Comparison of ENCODE assay signal across 21 cellular contexts in the genomic region with DNA sequence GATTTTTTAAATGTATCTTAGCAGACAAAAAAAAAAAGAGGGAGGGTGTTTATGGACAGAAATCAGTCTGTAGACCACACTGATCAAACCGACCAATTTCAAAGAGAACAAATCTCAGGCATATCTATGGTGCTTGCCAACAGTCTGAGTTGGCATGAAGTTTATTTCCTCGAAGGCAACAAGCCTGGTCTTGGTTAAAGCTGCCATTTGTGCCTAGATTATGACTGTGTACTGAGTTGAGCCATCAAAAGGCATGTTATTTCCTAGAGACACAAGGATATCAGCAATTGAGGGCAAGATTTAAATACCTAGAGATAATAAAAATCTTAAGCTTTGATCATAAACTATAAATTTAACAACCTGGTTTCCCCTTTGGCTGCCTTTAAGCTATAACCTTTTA.
"Had no signal": no experiment of that assay in that cellular context is flagged by ENCODE, and none has a peak within 500 bp of the region (broad histone marks: within the 10 kb centered on the region; RNA-seq: fewer than 3 reads in every experiment).

No MANE protein-coding gene starts in this region.

- H3K9me3 Mint-ChIP-seq: dendritic cell treated with granulocyte-macrophage colony-stimulating factor and Interleukin-4, amounts not matched to agents 40 ng/mL and 50 ng/mL, for 4 days; effector memory CD8-positive, alpha-beta T cell; natural killer cell treated with Interleukin-12 subunit alpha and Interleukin-12 subunit beta and Interleukin-15 and Interleukin-18, amount 100 ng/mL, for 72 hours; stimulated activated naive B cell treated with anti-CD40 and anti-IgM and Interleukin-4, amounts not matched to agents 10 μg/mL and 1 μg/mL and 100 μg/mL, for 72 hours; stimulated activated naive CD8-positive, alpha-beta T cell treated with anti-CD3 and anti-CD28 coated beads, Interleukin-15, amount 100 ng/mL, for 72 hours had no signal

- H3K4me1 ChIP-seq: right atrium auricular region, testis, upper lobe of right lung had no signal

- H3K27me3 ChIP-seq: gastroesophageal sphincter, right atrium auricular region, sigmoid colon, testis, tibial nerve, upper lobe of right lung had no signal

- H3K4me3 Mint-ChIP-seq: dendritic cell treated with granulocyte-macrophage colony-stimulating factor and Interleukin-4, amounts not matched to agents 40 ng/mL and 50 ng/mL, for 4 days; effector memory CD8-positive, alpha-beta T cell; natural killer cell treated with Interleukin-12 subunit alpha and Interleukin-12 subunit beta and Interleukin-15 and Interleukin-18, amount 100 ng/mL, for 72 hours; stimulated activated naive B cell treated with anti-CD40 and anti-IgM and Interleukin-4, amounts not matched to agents 10 μg/mL and 1 μg/mL and 100 μg/mL, for 72 hours; stimulated activated naive CD8-positive, alpha-beta T cell treated with anti-CD3 and anti-CD28 coated beads, Interleukin-15, amount 100 ng/mL, for 72 hours had no signal

- H3K36me3 ChIP-seq: gastroesophageal sphincter, right atrium auricular region, sigmoid colon, tibial nerve, upper lobe of right lung had no signal

- H3K4me3 ChIP-seq: gastroesophageal sphincter, lung, right atrium auricular region, sigmoid colon, skin epidermis, testis, tibial nerve, upper lobe of right lung had no signal

- H3K9me3 ChIP-seq: gastroesophageal sphincter, right atrium auricular region, sigmoid colon, testis, tibial nerve, upper lobe of right lung had no signal

- H3K27me3 Mint-ChIP-seq: dendritic cell treated with granulocyte-macrophage colony-stimulating factor and Interleukin-4, amounts not matched to agents 40 ng/mL and 50 ng/mL, for 4 days; effector memory CD8-positive, alpha-beta T cell; natural killer cell treated with Interleukin-12 subunit alpha and Interleukin-12 subunit beta and Interleukin-15 and Interleukin-18, amount 100 ng/mL, for 72 hours; stimulated activated naive B cell treated with anti-CD40 and anti-IgM and Interleukin-4, amounts not matched to agents 10 μg/mL and 1 μg/mL and 100 μg/mL, for 72 hours; stimulated activated naive CD8-positive, alpha-beta T cell treated with anti-CD3 and anti-CD28 coated beads, Interleukin-15, amount 100 ng/mL, for 72 hours had no signal

- ATAC-seq: effector memory CD8-positive, alpha-beta T cell; gastroesophageal sphincter; left cardiac atrium; left ventricle myocardium superior; natural killer cell treated with Interleukin-12 subunit alpha and Interleukin-12 subunit beta and Interleukin-15 and Interleukin-18, amount 100 ng/mL, for 72 hours; stimulated activated naive B cell treated with anti-CD40 and anti-IgM and Interleukin-4, amounts not matched to agents 10 μg/mL and 1 μg/mL and 100 μg/mL, for 72 hours; stimulated activated naive CD8-positive, alpha-beta T cell treated with anti-CD3 and anti-CD28 coated beads, Interleukin-15, amount 100 ng/mL, for 72 hours; upper lobe of right lung had no signal

- H3K27ac ChIP-seq: gastroesophageal sphincter, right atrium auricular region, sigmoid colon, skin epidermis, testis, tibial nerve, upper lobe of right lung had no signal

- H3K27ac Mint-ChIP-seq: dendritic cell treated with granulocyte-macrophage colony-stimulating factor and Interleukin-4, amounts not matched to agents 40 ng/mL and 50 ng/mL, for 4 days; effector memory CD8-positive, alpha-beta T cell; natural killer cell treated with Interleukin-12 subunit alpha and Interleukin-12 subunit beta and Interleukin-15 and Interleukin-18, amount 100 ng/mL, for 72 hours; stimulated activated naive B cell treated with anti-CD40 and anti-IgM and Interleukin-4, amounts not matched to agents 10 μg/mL and 1 μg/mL and 100 μg/mL, for 72 hours; stimulated activated naive CD8-positive, alpha-beta T cell treated with anti-CD3 and anti-CD28 coated beads, Interleukin-15, amount 100 ng/mL, for 72 hours had no signal

- H3K36me3 Mint-ChIP-seq: natural killer cell treated with Interleukin-12 subunit alpha and Interleukin-12 subunit beta and Interleukin-15 and Interleukin-18, amount 100 ng/mL, for 72 hours; stimulated activated naive B cell treated with anti-CD40 and anti-IgM and Interleukin-4, amounts not matched to agents 10 μg/mL and 1 μg/mL and 100 μg/mL, for 72 hours had no signal

- H3K4me1 Mint-ChIP-seq: stimulated activated naive CD8-positive, alpha-beta T cell treated with anti-CD3 and anti-CD28 coated beads, Interleukin-15, amount 100 ng/mL, for 72 hours had no signal

- DNase-seq: cerebellar nuclear complex; effector memory CD8-positive, alpha-beta T cell; erythroblast; glutamatergic neuron; kidney; left cardiac atrium; left ventricle myocardium superior; sigmoid colon; stimulated activated CD4-positive, alpha-beta T cell treated with anti-CD3 and anti-CD28 coated beads, Interleukin-2, amount 100 ng/mL, for 24 hours; stimulated activated CD4-positive, alpha-beta T cell treated with anti-CD3 and anti-CD28 coated beads, Interleukin-4, amount 100 ng/mL, for 4 hours; stimulated activated naive B cell treated with anti-CD40 and anti-IgM and Interleukin-4, amounts not matched to agents 10 μg/mL and 1 μg/mL and 100 μg/mL, for 72 hours; stimulated activated naive CD8-positive, alpha-beta T cell treated with anti-CD3 and anti-CD28 coated beads, Interleukin-15, amount 100 ng/mL, for 72 hours; testis; upper lobe of right lung had no signal
